Comparison of ENCODE assay signal across 8 cellular contexts in genomic region chr1:26432793-26433192, GRCh38. TPM values are rescaled to one million over a fixed set of nuclear protein-coding genes. Genes with fewer than 3 reads are reported as not detected.
DNase-seq lines count a peak whose midpoint lies in the region; TF ChIP-seq lines count a peak whose summit lies in the region.

No MANE protein-coding gene starts in this region.

- peaks cover 29% of the 10 kb centered on the region for H3K4me1 Mint-ChIP-seq in neural crest cell

- H3K36me3 ChIP-seq in BLaER1 (peaks cover 43% of the 10 kb centered on the region), endocrine pancreas (ENCODE audit: control insufficient read depth, insufficient read depth, low read length) (no peaks in the 10 kb centered on the region)

- no peak overlapping the region for H3K27ac Mint-ChIP-seq in neural crest cell (ENCODE audit: unreplicated experiment)

- H3K4me1 ChIP-seq in BLaER1 (peaks cover 34% of the 10 kb centered on the region), endocrine pancreas (ENCODE audit: control insufficient read depth, insufficient read depth, low read length) (peaks cover 5% of the 10 kb centered on the region)

- peak overlapping the region; percentile 84 for H3K9ac ChIP-seq in BLaER1
- peak overlapping the region; percentile 85 for H3K9ac ChIP-seq in endocrine pancreas (ENCODE audit: control insufficient read depth, insufficient read depth, low read length)

- H3K9me3 Mint-ChIP-seq in neural crest cell = no peaks in the 10 kb centered on the region

- intact Hi-C loops in posterior vena cava (cut with DNase I) = no loop called here

- H3K27me3 ChIP-seq in BLaER1 (no peaks in the 10 kb centered on the region), endocrine pancreas (ENCODE audit: control insufficient read depth, insufficient read depth, low read length) (no peaks in the 10 kb centered on the region)

- H3K27me3 Mint-ChIP-seq in neural crest cell (ENCODE audit: low read depth) = no peaks in the 10 kb centered on the region

- peaks cover 15% of the 10 kb centered on the region for H3K36me3 Mint-ChIP-seq in neural crest cell (ENCODE audit: low read depth)

- TF ChIP-seq CTCF in NB4 (IDR thresholded peaks at IDR 0.05; ENCODE audit: low read depth, low read length) (no peak), neural crest cell (conservative IDR thresholded peaks at IDR 0.05) (no peak)

- H3K4me3 ChIP-seq in BLaER1 = peak overlapping the region; percentile 83
- peak overlapping the region; percentile 89 for H3K4me3 ChIP-seq in NB4 (ENCODE audit: low read depth, low read length)
- H3K4me3 ChIP-seq in endocrine pancreas (ENCODE audit: control insufficient read depth, insufficient read depth, low read length) = peak overlapping the region; percentile 90

- H3K4me3 Mint-ChIP-seq in neural crest cell = peak overlapping the region; percentile 96

- peak overlapping the region; percentile 87 for H3K4me2 ChIP-seq in BLaER1

- no peak for DNase-seq in NB4 (ENCODE audit: low read depth)
- DNase-seq in neural crest cell (ENCODE audit: low read depth, low spot score) = no peak
- DNase-seq in G401 (ENCODE audit: low spot score) = no peak
- no peak for DNase-seq in HuH-7 (ENCODE audit: low spot score)
- no peak for DNase-seq in posterior vena cava (ENCODE audit: low spot score)
- no peak for DNase-seq in stimulated activated CD4-positive, alpha-beta T cell treated with anti-CD3 and anti-CD28 coated beads, Interleukin-2, amount 100 ng/mL, for 24 hours

- H3K27ac ChIP-seq in BLaER1 = peak overlapping the region; percentile 53; the same call in 1 of the 2 replicates

- H3K9me3 ChIP-seq in BLaER1 (no peaks in the 10 kb centered on the region), endocrine pancreas (ENCODE audit: control insufficient read depth, low read length) (no peaks in the 10 kb centered on the region)

- no peaks in the 10 kb centered on the region for H4K20me1 ChIP-seq in BLaER1

- in situ Hi-C loops in G401 (cut with HindIII; ENCODE audit: low sequenced_read_pairs) = no loop called here

- TF ChIP-seq POLR2A in NB4 (IDR thresholded peaks at IDR 0.05; ENCODE audit: extremely low read depth, insufficient read length) = no peak

RNA-seq across cellular contexts. Expression of gene DHDDS, which starts 0.7 kb away (rescaled TPM):
- total RNA-seq in neural crest cell (34.9 and 40.1 TPM in 2 replicates), posterior vena cava (10 to 100 TPM; 43.3 to 45.2 TPM)
- 44.1 and 50.3 TPM in 2 replicates for total RNA-seq in G401 (2014; rRNA removed; shearing (Covaris generic))

RNA-seq across cellular contexts. Expression of gene LIN28A, which starts 22.2 kb away (rescaled TPM):
- total RNA-seq in neural crest cell (445 and 455 TPM in 2 replicates), posterior vena cava (not detected)
- 77.8 and 94.7 TPM in 2 replicates for total RNA-seq in G401 (2014; rRNA removed; shearing (Covaris generic))

RNA-seq across cellular contexts. Expression of gene HMGN2, which starts 39.4 kb away (rescaled TPM):
- total RNA-seq in neural crest cell = 1,041 and 1,051 TPM in 2 replicates
- 366 and 543 TPM in 2 replicates for total RNA-seq in G401 (2014; rRNA removed; shearing (Covaris generic))
- 100 to 1,000 TPM; 129 to 265 TPM for total RNA-seq in posterior vena cava

Comparison
In these comparisons a context has a peak if more than half of its experiments do, and no peak if none do; other contexts are left out.
1. RNA of gene LIN28A, which starts 22.2 kb away (total RNA-seq): 445 to 455 TPM in neural crest cell and 77.8 to 94.7 TPM in G401; not detected in posterior vena cava; every median in the first group is over 10 times any median in the second.
2. Peak in every context shown above with its lines, with median percentiles within 50 percentile points of each other: H3K4me3 ChIP-seq.